ENCODE assay signal across 27 cellular contexts in genomic region chr15:31774045-31774444, GRCh38.
"Had no signal": no experiment of that assay in that cellular context is flagged by ENCODE, and none has a peak within 500 bp of the region (broad histone marks: within the 10 kb centered on the region; RNA-seq: fewer than 3 reads in every experiment).

No MANE protein-coding gene starts in this region.

- H3K4me1 ChIP-seq: colonic mucosa, heart left ventricle, left lung, sigmoid colon, stomach, suprapubic skin, transverse colon had no signal

- H3K36me3 ChIP-seq: colonic mucosa, heart left ventricle, left lung, sigmoid colon, stomach, suprapubic skin, transverse colon had no signal

- H3K27me3 Mint-ChIP-seq: progenitor cell of endocrine pancreas had no signal

- H3K9me3 Mint-ChIP-seq: activated naive CD4-positive, alpha-beta T cell treated with anti-CD3 and anti-CD28 coated beads, Interleukin-2, amount 50 U/mL, for 72 hours; central memory CD8-positive, alpha-beta T cell; natural killer cell treated with Interleukin-12 subunit alpha and Interleukin-12 subunit beta and Interleukin-15 and Interleukin-18, amount 100 ng/mL, for 72 hours; T-helper 2 cell treated with Interferon-gamma antibody and Interleukin-4, amounts not matched to agents 5 μg/mL and 100 μg/mL, for 36 hours had no signal

- H3K36me3 Mint-ChIP-seq: activated CD8-positive, alpha-beta memory T cell treated with anti-CD3 and anti-CD28 coated beads, Interleukin-2, amount 10 ng/mL, durations not matched to agents 7 days and 5 days; activated naive CD4-positive, alpha-beta T cell treated with anti-CD3 and anti-CD28 coated beads, Interleukin-2, amount 50 U/mL, for 72 hours; natural killer cell treated with Interleukin-12 subunit alpha and Interleukin-12 subunit beta and Interleukin-15 and Interleukin-18, amount 100 ng/mL, for 72 hours; stimulated activated naive B cell treated with anti-CD40 and anti-IgM and Interleukin-4, amounts not matched to agents 10 μg/mL and 1 μg/mL and 100 μg/mL, for 72 hours had no signal

- ATAC-seq: activated CD4-positive, alpha-beta T cell treated with anti-CD3 and anti-CD28 coated beads for 36 hours; activated CD8-positive, alpha-beta memory T cell treated with anti-CD3 and anti-CD28 coated beads, Interleukin-2, amount 10 ng/mL, durations not matched to agents 7 days and 5 days; activated CD8-positive, alpha-beta T cell treated with anti-CD3 and anti-CD28 coated beads, Interleukin-2, amount 10 ng/mL, durations not matched to agents 7 days and 5 days; activated naive CD4-positive, alpha-beta T cell treated with anti-CD3 and anti-CD28 coated beads, Interleukin-2, amount 50 U/mL, for 72 hours; esophagus mucosa; left lung; mucosa of descending colon; natural killer cell treated with Interleukin-12 subunit alpha and Interleukin-12 subunit beta and Interleukin-15 and Interleukin-18, amount 100 ng/mL, for 72 hours; stimulated activated naive B cell treated with anti-CD40 and anti-IgM and Interleukin-4, amounts not matched to agents 10 μg/mL and 1 μg/mL and 100 μg/mL, for 72 hours had no signal

- H3K4me3 ChIP-seq: colonic mucosa, heart left ventricle, left lung, lung, mucosa of descending colon, sigmoid colon, smooth muscle cell, stomach, suprapubic skin, transverse colon had no signal

- H3K27me3 ChIP-seq: colonic mucosa, heart left ventricle, left lung, sigmoid colon, stomach, suprapubic skin, transverse colon had no signal

- H3K4me3 Mint-ChIP-seq: activated CD4-positive, alpha-beta T cell treated with anti-CD3 and anti-CD28 coated beads for 36 hours; activated CD8-positive, alpha-beta memory T cell treated with anti-CD3 and anti-CD28 coated beads, Interleukin-2, amount 10 ng/mL, durations not matched to agents 7 days and 5 days; activated CD8-positive, alpha-beta T cell treated with anti-CD3 and anti-CD28 coated beads, Interleukin-2, amount 10 ng/mL, durations not matched to agents 7 days and 5 days; central memory CD8-positive, alpha-beta T cell; natural killer cell treated with Interleukin-12 subunit alpha and Interleukin-12 subunit beta and Interleukin-15 and Interleukin-18, amount 100 ng/mL, for 72 hours; stimulated activated naive B cell treated with anti-CD40 and anti-IgM and Interleukin-4, amounts not matched to agents 10 μg/mL and 1 μg/mL and 100 μg/mL, for 72 hours; T-helper 2 cell treated with Interferon-gamma antibody and Interleukin-4, amounts not matched to agents 5 μg/mL and 100 μg/mL, for 36 hours had no signal

- DNase-seq: activated CD4-positive, alpha-beta T cell treated with anti-CD3 and anti-CD28 coated beads for 36 hours; activated CD4-positive, CD25-positive, alpha-beta regulatory T cell; activated CD8-positive, alpha-beta memory T cell treated with anti-CD3 and anti-CD28 coated beads, Interleukin-2, amount 10 ng/mL, durations not matched to agents 7 days and 5 days; activated CD8-positive, alpha-beta T cell treated with anti-CD3 and anti-CD28 coated beads, Interleukin-2, amount 10 ng/mL, durations not matched to agents 7 days and 5 days; activated naive CD4-positive, alpha-beta T cell; activated T-cell treated with anti-CD3 and anti-CD28 coated beads, Interleukin-2, amount 50 U/mL, for 48 hours; colonic mucosa; foreskin fibroblast; heart left ventricle; kidney glomerular epithelial cell; left lung; mucosa of descending colon; sigmoid colon; stimulated activated CD4-positive, alpha-beta T cell treated with anti-CD3 and anti-CD28 coated beads, Interleukin-1b, Interleukin-23, amount 100 ng/mL, for 48 hours; stimulated activated naive B cell treated with anti-CD40 and anti-IgM and Interleukin-4, amounts not matched to agents 10 μg/mL and 1 μg/mL and 100 μg/mL, for 72 hours; stomach; T-helper 1 cell; transverse colon had no signal

- H3K4me1 Mint-ChIP-seq: activated CD4-positive, alpha-beta T cell treated with anti-CD3 and anti-CD28 coated beads for 36 hours; activated CD8-positive, alpha-beta memory T cell treated with anti-CD3 and anti-CD28 coated beads, Interleukin-2, amount 10 ng/mL, durations not matched to agents 7 days and 5 days; central memory CD8-positive, alpha-beta T cell; stimulated activated naive B cell treated with anti-CD40 and anti-IgM and Interleukin-4, amounts not matched to agents 10 μg/mL and 1 μg/mL and 100 μg/mL, for 72 hours had no signal

- H3K27ac ChIP-seq: colonic mucosa, heart left ventricle, left lung, sigmoid colon, stomach, suprapubic skin, transverse colon had no signal

- H3K9me3 ChIP-seq: colonic mucosa, left lung, mucosa of descending colon, sigmoid colon, stomach, transverse colon had no signal

- H3K27ac Mint-ChIP-seq: activated CD4-positive, alpha-beta T cell treated with anti-CD3 and anti-CD28 coated beads for 36 hours; activated CD8-positive, alpha-beta memory T cell treated with anti-CD3 and anti-CD28 coated beads, Interleukin-2, amount 10 ng/mL, durations not matched to agents 7 days and 5 days; activated CD8-positive, alpha-beta T cell treated with anti-CD3 and anti-CD28 coated beads, Interleukin-2, amount 10 ng/mL, durations not matched to agents 7 days and 5 days; activated naive CD4-positive, alpha-beta T cell treated with anti-CD3 and anti-CD28 coated beads, Interleukin-2, amount 50 U/mL, for 72 hours; natural killer cell treated with Interleukin-12 subunit alpha and Interleukin-12 subunit beta and Interleukin-15 and Interleukin-18, amount 100 ng/mL, for 72 hours; progenitor cell of endocrine pancreas; stimulated activated naive B cell treated with anti-CD40 and anti-IgM and Interleukin-4, amounts not matched to agents 10 μg/mL and 1 μg/mL and 100 μg/mL, for 72 hours; T-helper 2 cell treated with Interferon-gamma antibody and Interleukin-4, amounts not matched to agents 5 μg/mL and 100 μg/mL, for 36 hours had no signal
